ENCODE assay signal across 22 cellular contexts in genomic region chr3:143653935-143654334, GRCh38.
A peak's percentile ranks its signal among the peaks of the same experiment; 100 is the strongest.
DNase-seq lines count a peak whose midpoint lies in the region; ATAC-seq, FAIRE-seq and TF ChIP-seq lines count a peak whose summit lies in the region.
"Had no signal": no experiment of that assay in that cellular context is flagged by ENCODE, and none has a peak within 500 bp of the region (broad histone marks: within the 10 kb centered on the region; RNA-seq: fewer than 3 reads in every experiment).

No MANE protein-coding gene starts in this region.

- ATAC-seq in K562 (no peak), GM23338 (no peak), GM21515 (IDR thresholded peaks at IDR 0.05; ENCODE audit: unreplicated experiment) (no peak), left ventricle myocardium superior (no peak)

- H2AFZ ChIP-seq in K562 (ENCODE audit: low read depth, low read length), result no peak overlapping the region
- H2AFZ ChIP-seq in GM23338, result no peak overlapping the region

- H3K27ac ChIP-seq in breast epithelium, result no peak overlapping the region
- H3K27ac ChIP-seq in K562 (ENCODE audit: extremely low read depth, low read depth, low read length), result no peak overlapping the region
- H3K27ac ChIP-seq in liver (ENCODE audit: low read depth in 1 of 2, low read length in 2 of 2), result peak overlapping the region; percentile 47 to 65
- peak overlapping the region; percentile 8 to 55 for H3K27ac ChIP-seq in testis
- no peak overlapping the region for H3K27ac ChIP-seq in GM23338 (ENCODE audit: low read depth)
- H3K27ac ChIP-seq: 22Rv1 had no signal

- no peaks in the 10 kb centered on the region for H3F3A ChIP-seq in GM23338 (replicated peaks; ENCODE audit: low read depth)

- H3K4me1 Mint-ChIP-seq in MCF 10A (ENCODE audit: insufficient read depth, unreplicated experiment) (peaks cover 28% of the 10 kb centered on the region), GM23338 (peaks cover 35% of the 10 kb centered on the region)
- H3K4me1 Mint-ChIP-seq: CD4-positive, alpha-beta memory T cell had no signal

- in situ Hi-C loops in K562 (cut with MboI), result no loop called here

- H3K27me3 Mint-ChIP-seq in MCF 10A (ENCODE audit: insufficient read depth, unreplicated experiment) (no peaks in the 10 kb centered on the region), GM23338 (ENCODE audit: insufficient read depth, low read depth, poor library complexity) (peaks cover 2% of the 10 kb centered on the region)
- H3K27me3 Mint-ChIP-seq: CD4-positive, alpha-beta memory T cell had no signal

- H3K36me3 Mint-ChIP-seq in MCF 10A (ENCODE audit: insufficient read depth, unreplicated experiment) (no peaks in the 10 kb centered on the region), GM23338 (ENCODE audit: low read depth) (no peaks in the 10 kb centered on the region)

- H3K9me3 Mint-ChIP-seq in MCF 10A (ENCODE audit: unreplicated experiment), result no peaks in the 10 kb centered on the region
- H3K9me3 Mint-ChIP-seq in GM23338, result no peaks in the 10 kb centered on the region; the same call in 2 of the 3 replicates

- H3K9ac ChIP-seq in K562 (ENCODE audit: insufficient read depth in 1 of 2, low read depth in 2 of 2, low read length in 2 of 2) (no peak overlapping the region), liver (ENCODE audit: low read depth in 1 of 2, low read length in 2 of 2) (no peak overlapping the region)

- DNase-seq in MCF 10A (ENCODE audit: unreplicated experiment) (no peak), breast epithelium (ENCODE audit: low spot score in 2 of 2) (no peak), K562 (ENCODE audit: extremely low read depth in 1 of 4, low spot score in 3 of 4) (no peak), testis (no peak), GM23338 (ENCODE audit: low spot score) (no peak), left ventricle myocardium superior (no peak)
- DNase-seq: ACHN; C1 segment of cervical spinal cord; Calu3; CD4-positive, alpha-beta memory T cell; COR-L47; DMS53; DMS79 treated with DMSO at 0.1 percent for 48 hours; GF-D8; HFFc6 had no signal

- H3K4me2 ChIP-seq in K562 (ENCODE audit: insufficient read depth, low read length) (no peak overlapping the region), GM23338 (no peak overlapping the region)

- intact Hi-C loops in MCF 10A (cut with micrococcal nuclease), result no loop called here
- intact Hi-C loops in breast epithelium (cut with DNase I; ENCODE audit: low total_unique reads), result no loop called here
- intact Hi-C loops in K562 (cut with micrococcal nuclease), result no loop called here
- intact Hi-C loops in testis (cut with DNase I; ENCODE audit: low total_unique reads), result no loop called here
- intact Hi-C loops in left ventricle myocardium superior (cut with micrococcal nuclease), result no loop called here

- H3K9me1 ChIP-seq in K562 (ENCODE audit: control insufficient read depth, insufficient read depth, low read length), result no peaks in the 10 kb centered on the region

- no peak for TF ChIP-seq POLR2A in breast epithelium (IDR thresholded peaks at IDR 0.05)
- TF ChIP-seq POLR2A in K562 (conservative IDR thresholded peaks at IDR 0.05), result no peak
- no peak for TF ChIP-seq POLR2A in testis (IDR thresholded peaks at IDR 0.05)

- H3K9me2 ChIP-seq in GM23338 (ENCODE audit: insufficient read depth), result peaks cover 8% of the 10 kb centered on the region; the same call in 1 of the 2 replicates

- no peaks in the 10 kb centered on the region for H3K36me3 ChIP-seq in breast epithelium
- H3K36me3 ChIP-seq in K562 (ENCODE audit: control insufficient read depth, insufficient read depth, low read length), result no peaks in the 10 kb centered on the region
- no peaks in the 10 kb centered on the region for H3K36me3 ChIP-seq in liver (ENCODE audit: control insufficient read depth in 4 of 4, insufficient read depth in 3 of 4, low read depth in 1 of 4, low read length in 3 of 4)
- H3K36me3 ChIP-seq in testis (ENCODE audit: low read depth, missing control alignments), result no peaks in the 10 kb centered on the region
- H3K36me3 ChIP-seq in GM23338 (ENCODE audit: insufficient read depth), result no peaks in the 10 kb centered on the region
- H3K36me3 ChIP-seq: HAP-1 had no signal

- TF ChIP-seq RAD21 in K562 (CRISPR knock-in tag; conservative IDR thresholded peaks at IDR 0.05 in 1 of 2, IDR thresholded peaks at IDR 0.05 in 1 of 2) (no peak), liver (IDR thresholded peaks at IDR 0.05) (no peak)

- FAIRE-seq in K562 (lab: Jason Lieb, UNC), result no peak
- FAIRE-seq: A204.1, GM12892, GM19239 had no signal

- no peaks in the 10 kb centered on the region for H4K20me1 ChIP-seq in K562 (replicated peaks; ENCODE audit: control insufficient read depth, insufficient read depth, low read length)
- no peaks in the 10 kb centered on the region for H4K20me1 ChIP-seq in GM23338 (replicated peaks; ENCODE audit: insufficient read depth)

- TF ChIP-seq CTCF in MCF 10A (IDR thresholded peaks at IDR 0.05; ENCODE audit: unreplicated experiment), result no peak
- no peak for TF ChIP-seq CTCF in breast epithelium (IDR thresholded peaks at IDR 0.05)
- no peak for TF ChIP-seq CTCF in K562 (IDR thresholded peaks at IDR 0.05 in 2 of 3, conservative IDR thresholded peaks at IDR 0.05 in 1 of 3; ENCODE audit: insufficient read depth in 2 of 3, low read depth in 1 of 3, low read length in 3 of 3)
- no peak for TF ChIP-seq CTCF in liver (IDR thresholded peaks at IDR 0.05; ENCODE audit: low read depth, low read length, missing input control)
- TF ChIP-seq CTCF in testis (IDR thresholded peaks at IDR 0.05), result no peak
- TF ChIP-seq CTCF in GM23338 (conservative IDR thresholded peaks at IDR 0.05; ENCODE audit: low read depth in 2 of 2), result no peak

- H3K4me1 ChIP-seq in breast epithelium (no peaks in the 10 kb centered on the region), K562 (replicated peaks in 1 of 2; ENCODE audit: control insufficient read depth in 2 of 2, insufficient read depth in 2 of 2, low read length in 2 of 2) (no peaks in the 10 kb centered on the region), liver (ENCODE audit: control insufficient read depth in 4 of 4, insufficient read depth in 4 of 4, low read length in 3 of 4) (peaks cover 6 to 19% (median 15%) of the 10 kb centered on the region in 4 donors), testis (peaks cover 18% of the 10 kb centered on the region), GM23338 (ENCODE audit: insufficient read depth) (peaks cover 27% of the 10 kb centered on the region)
- H3K4me1 ChIP-seq: HAP-1 had no signal

- BruUV-seq in MCF 10A (replicated peaks; lab: Mats Ljungman, UMichigan) (no TSS peak), K562 (replicated peaks; lab: Mats Ljungman, UMichigan) (no TSS peak)

- WGBS in K562 (ENCODE audit: insufficient coverage, low coverage, missing lambda C conversion rate), result 5% methylated on average over 2 of the region's 2 CpGs
- 91% methylated on average over 2 of the region's 2 CpGs for WGBS in liver
- WGBS in testis, 2 donors, result 92 to 93% methylated on average over 2 of the region's 2 CpGs

- POLR2A ChIA-PET in MCF 10A (lab: Yijun Ruan, JAX) (interaction anchor here (0.6 to 3.5 kb wide), 23 partner anchors 9 to 1077 kb away, joined by 3 to 39 read pairs (median 5); partner anchors contain the start of gene U2SURP), K562 (lab: Yijun Ruan, JAX) (no interaction called here)

- TF ChIP-seq EP300 in K562 (IDR thresholded peaks at IDR 0.05; ENCODE audit: low read length), result no peak

- H3K27me3 ChIP-seq in breast epithelium, result no peaks in the 10 kb centered on the region
- no peaks in the 10 kb centered on the region; a peak in 1 of 5 replicates for H3K27me3 ChIP-seq in K562 (ENCODE audit: control insufficient read depth in 2 of 2, insufficient read depth in 2 of 2, low read length in 2 of 2)
- no peaks in the 10 kb centered on the region for H3K27me3 ChIP-seq in liver (ENCODE audit: control insufficient read depth in 4 of 4, insufficient read depth in 4 of 4, low read length in 3 of 4)
- H3K27me3 ChIP-seq in testis, result no peaks in the 10 kb centered on the region
- H3K27me3 ChIP-seq in GM23338 (ENCODE audit: insufficient read depth), result no peaks in the 10 kb centered on the region

- CTCF ChIA-PET in MCF 10A (lab: Yijun Ruan, JAX) (interaction anchor here (1.1 to 3.0 kb wide), 7 partner anchors 11 to 652 kb away, joined by 3 to 15 read pairs (median 4); no protein-coding TSS in a partner anchor), K562 (lab: Yijun Ruan, JAX; ENCODE audit: low intra/inter-chr PET ratio) (no interaction called here)

- no peak overlapping the region for H3K4me3 Mint-ChIP-seq in MCF 10A (ENCODE audit: unreplicated experiment)
- no peak overlapping the region for H3K4me3 Mint-ChIP-seq in GM23338
- H3K4me3 Mint-ChIP-seq: CD4-positive, alpha-beta memory T cell; HFFc6 had no signal

- H3K27ac Mint-ChIP-seq in MCF 10A (ENCODE audit: low read depth, unreplicated experiment) (peak overlapping the region; percentile 14), GM23338 (no peak overlapping the region)
- H3K27ac Mint-ChIP-seq: CD4-positive, alpha-beta memory T cell; HFFc6 had no signal

- no peak overlapping the region for H3K4me3 ChIP-seq in breast epithelium
- no peak overlapping the region for H3K4me3 ChIP-seq in K562
- H3K4me3 ChIP-seq in liver (ENCODE audit: low read depth in 1 of 3, low read length in 3 of 3), result no peak overlapping the region
- no peak overlapping the region for H3K4me3 ChIP-seq in testis
- H3K4me3 ChIP-seq in GM23338, result no peak overlapping the region
- H3K4me3 ChIP-seq: HAP-1 had no signal

- H3K9me3 ChIP-seq in breast epithelium (no peaks in the 10 kb centered on the region), K562 (replicated peaks; ENCODE audit: control insufficient read depth, insufficient read depth, low read depth, low read length) (no peaks in the 10 kb centered on the region), liver (ENCODE audit: control insufficient read depth in 4 of 4, low read length in 3 of 4) (no peaks in the 10 kb centered on the region), testis (no peaks in the 10 kb centered on the region)
- H3K9me3 ChIP-seq: HAP-1 had no signal

- no peaks in the 10 kb centered on the region for H3K79me2 ChIP-seq in K562 (ENCODE audit: control insufficient read depth, insufficient read depth, low read length)
- H3K79me2 ChIP-seq in GM23338 (replicated peaks; ENCODE audit: insufficient read depth), result no peaks in the 10 kb centered on the region

TF ChIP-seq in K562, 482 proteins besides CTCF, POLR2A, EP300 and RAD21 (continues in another document):
- TF ChIP-seq MAFG (tag; conservative IDR thresholded peaks at IDR 0.05) (peak; percentile 76), EWSR1 (IDR thresholded peaks at IDR 0.05; ENCODE audit: borderline replicate concordance, low read depth, partially characterized antibody) (no peak), MEIS2 (IDR thresholded peaks at IDR 0.05; ENCODE audit: partially characterized antibody) (no peak)

TF ChIP-seq in liver, 16 proteins besides CTCF, POLR2A, EP300 and RAD21 (continues in another document):
- TF ChIP-seq FOXA1 (IDR thresholded peaks at IDR 0.05) (no peak), HNF4A (conservative IDR thresholded peaks at IDR 0.05) (no peak), JUND (IDR thresholded peaks at IDR 0.05) (no peak), FOXA2 (IDR thresholded peaks at IDR 0.05) (no peak)

TF ChIP-seq in GM23338, 12 proteins besides CTCF, POLR2A, EP300 and RAD21 (continues in another document):
- TF ChIP-seq JUNB (IDR thresholded peaks at IDR 0.05; ENCODE audit: unreplicated experiment), result no peak

Comparison
In these comparisons a context has a peak if more than half of its experiments do, and no peak if none do; other contexts are left out.
1. H3K27ac ChIP-seq: peak in liver (2 of 2) and testis (2 of 2); none in breast epithelium (0 of 2), K562 (single experiment) and GM23338 (single experiment).